ENCODE assay signal across 1 cellular context in the genomic region with DNA sequence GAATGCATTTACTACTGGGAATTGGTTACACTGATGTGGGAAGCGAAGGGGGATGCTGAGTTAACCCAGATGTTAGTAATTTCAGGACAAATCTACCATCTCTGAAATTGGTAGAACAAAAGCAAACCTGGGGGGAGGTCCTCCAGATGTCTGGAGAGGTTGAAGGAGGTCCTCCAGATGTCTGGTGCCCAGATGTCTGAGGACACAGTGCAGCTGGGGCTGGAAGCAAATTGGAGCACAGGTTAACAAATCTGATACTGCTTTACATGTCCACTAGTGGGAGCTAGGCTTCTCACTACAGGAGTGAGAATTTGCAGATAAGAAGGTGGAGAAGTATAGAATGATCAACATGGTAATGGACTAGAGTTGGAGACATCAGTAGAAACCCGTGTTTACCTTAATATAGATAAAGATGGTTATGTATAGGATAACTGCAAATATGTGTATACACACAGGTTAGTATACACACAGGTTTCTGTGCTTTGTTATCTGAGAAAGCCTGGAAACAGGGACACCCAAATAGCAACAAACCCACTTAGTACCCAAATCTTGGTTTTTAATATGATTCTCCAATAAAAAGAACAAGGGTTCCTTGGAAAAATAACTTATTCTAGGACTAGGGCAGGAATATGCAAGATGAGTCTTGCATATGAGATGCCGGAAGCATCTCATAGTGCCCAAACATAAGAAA.
TF ChIP-seq lines count a peak whose summit lies in the region.

No MANE protein-coding gene starts in this region.

TF ChIP-seq in GM23338, 12 proteins besides CTCF, POLR2A, EP300 and RAD21 (continued from another document):
- TF ChIP-seq, protein P1, sequence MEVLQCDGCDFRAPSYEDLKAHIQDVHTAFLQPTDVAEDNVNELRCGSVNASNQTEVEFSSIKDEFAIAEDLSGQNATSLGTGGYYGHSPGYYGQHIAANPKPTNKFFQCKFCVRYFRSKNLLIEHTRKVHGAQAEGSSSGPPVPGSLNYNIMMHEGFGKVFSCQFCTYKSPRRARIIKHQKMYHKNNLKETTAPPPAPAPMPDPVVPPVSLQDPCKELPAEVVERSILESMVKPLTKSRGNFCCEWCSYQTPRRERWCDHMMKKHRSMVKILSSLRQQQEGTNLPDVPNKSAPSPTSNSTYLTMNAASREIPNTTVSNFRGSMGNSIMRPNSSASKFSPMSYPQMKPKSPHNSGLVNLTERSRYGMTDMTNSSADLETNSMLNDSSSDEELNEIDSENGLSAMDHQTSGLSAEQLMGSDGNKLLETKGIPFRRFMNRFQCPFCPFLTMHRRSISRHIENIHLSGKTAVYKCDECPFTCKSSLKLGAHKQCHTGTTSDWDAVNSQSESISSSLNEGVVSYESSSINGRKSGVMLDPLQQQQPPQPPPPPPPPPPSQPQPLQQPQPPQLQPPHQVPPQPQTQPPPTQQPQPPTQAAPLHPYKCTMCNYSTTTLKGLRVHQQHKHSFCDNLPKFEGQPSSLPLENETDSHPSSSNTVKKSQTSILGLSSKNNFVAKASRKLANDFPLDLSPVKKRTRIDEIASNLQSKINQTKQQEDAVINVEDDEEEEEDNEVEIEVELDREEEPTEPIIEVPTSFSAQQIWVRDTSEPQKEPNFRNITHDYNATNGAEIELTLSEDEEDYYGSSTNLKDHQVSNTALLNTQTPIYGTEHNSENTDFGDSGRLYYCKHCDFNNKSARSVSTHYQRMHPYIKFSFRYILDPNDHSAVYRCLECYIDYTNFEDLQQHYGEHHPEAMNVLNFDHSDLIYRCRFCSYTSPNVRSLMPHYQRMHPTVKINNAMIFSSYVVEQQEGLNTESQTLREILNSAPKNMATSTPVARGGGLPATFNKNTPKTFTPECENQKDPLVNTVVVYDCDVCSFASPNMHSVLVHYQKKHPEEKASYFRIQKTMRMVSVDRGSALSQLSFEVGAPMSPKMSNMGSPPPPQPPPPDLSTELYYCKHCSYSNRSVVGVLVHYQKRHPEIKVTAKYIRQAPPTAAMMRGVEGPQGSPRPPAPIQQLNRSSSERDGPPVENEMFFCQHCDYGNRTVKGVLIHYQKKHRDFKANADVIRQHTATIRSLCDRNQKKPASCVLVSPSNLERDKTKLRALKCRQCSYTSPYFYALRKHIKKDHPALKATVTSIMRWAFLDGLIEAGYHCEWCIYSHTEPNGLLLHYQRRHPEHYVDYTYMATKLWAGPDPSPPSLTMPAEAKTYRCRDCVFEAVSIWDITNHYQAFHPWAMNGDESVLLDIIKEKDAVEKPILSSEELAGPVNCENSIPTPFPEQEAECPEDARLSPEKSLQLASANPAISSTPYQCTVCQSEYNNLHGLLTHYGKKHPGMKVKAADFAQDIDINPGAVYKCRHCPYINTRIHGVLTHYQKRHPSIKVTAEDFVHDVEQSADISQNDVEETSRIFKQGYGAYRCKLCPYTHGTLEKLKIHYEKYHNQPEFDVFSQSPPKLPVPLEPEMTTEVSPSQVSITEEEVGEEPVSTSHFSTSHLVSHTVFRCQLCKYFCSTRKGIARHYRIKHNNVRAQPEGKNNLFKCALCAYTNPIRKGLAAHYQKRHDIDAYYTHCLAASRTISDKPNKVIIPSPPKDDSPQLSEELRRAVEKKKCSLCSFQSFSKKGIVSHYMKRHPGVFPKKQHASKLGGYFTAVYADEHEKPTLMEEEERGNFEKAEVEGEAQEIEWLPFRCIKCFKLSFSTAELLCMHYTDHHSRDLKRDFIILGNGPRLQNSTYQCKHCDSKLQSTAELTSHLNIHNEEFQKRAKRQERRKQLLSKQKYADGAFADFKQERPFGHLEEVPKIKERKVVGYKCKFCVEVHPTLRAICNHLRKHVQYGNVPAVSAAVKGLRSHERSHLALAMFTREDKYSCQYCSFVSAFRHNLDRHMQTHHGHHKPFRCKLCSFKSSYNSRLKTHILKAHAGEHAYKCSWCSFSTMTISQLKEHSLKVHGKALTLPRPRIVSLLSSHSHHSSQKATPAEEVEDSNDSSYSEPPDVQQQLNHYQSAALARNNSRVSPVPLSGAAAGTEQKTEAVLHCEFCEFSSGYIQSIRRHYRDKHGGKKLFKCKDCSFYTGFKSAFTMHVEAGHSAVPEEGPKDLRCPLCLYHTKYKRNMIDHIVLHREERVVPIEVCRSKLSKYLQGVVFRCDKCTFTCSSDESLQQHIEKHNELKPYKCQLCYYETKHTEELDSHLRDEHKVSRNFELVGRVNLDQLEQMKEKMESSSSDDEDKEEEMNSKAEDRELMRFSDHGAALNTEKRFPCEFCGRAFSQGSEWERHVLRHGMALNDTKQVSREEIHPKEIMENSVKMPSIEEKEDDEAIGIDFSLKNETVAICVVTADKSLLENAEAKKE (CRISPR knock-in tag; IDR thresholded peaks at IDR 0.05), result no peak
- TF ChIP-seq, protein P2, sequence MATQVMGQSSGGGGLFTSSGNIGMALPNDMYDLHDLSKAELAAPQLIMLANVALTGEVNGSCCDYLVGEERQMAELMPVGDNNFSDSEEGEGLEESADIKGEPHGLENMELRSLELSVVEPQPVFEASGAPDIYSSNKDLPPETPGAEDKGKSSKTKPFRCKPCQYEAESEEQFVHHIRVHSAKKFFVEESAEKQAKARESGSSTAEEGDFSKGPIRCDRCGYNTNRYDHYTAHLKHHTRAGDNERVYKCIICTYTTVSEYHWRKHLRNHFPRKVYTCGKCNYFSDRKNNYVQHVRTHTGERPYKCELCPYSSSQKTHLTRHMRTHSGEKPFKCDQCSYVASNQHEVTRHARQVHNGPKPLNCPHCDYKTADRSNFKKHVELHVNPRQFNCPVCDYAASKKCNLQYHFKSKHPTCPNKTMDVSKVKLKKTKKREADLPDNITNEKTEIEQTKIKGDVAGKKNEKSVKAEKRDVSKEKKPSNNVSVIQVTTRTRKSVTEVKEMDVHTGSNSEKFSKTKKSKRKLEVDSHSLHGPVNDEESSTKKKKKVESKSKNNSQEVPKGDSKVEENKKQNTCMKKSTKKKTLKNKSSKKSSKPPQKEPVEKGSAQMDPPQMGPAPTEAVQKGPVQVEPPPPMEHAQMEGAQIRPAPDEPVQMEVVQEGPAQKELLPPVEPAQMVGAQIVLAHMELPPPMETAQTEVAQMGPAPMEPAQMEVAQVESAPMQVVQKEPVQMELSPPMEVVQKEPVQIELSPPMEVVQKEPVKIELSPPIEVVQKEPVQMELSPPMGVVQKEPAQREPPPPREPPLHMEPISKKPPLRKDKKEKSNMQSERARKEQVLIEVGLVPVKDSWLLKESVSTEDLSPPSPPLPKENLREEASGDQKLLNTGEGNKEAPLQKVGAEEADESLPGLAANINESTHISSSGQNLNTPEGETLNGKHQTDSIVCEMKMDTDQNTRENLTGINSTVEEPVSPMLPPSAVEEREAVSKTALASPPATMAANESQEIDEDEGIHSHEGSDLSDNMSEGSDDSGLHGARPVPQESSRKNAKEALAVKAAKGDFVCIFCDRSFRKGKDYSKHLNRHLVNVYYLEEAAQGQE (IDR thresholded peaks at IDR 0.05; ENCODE audit: unreplicated experiment), result no peak
- TF ChIP-seq NANOG (IDR thresholded peaks at IDR 0.05; ENCODE audit: borderline replicate concordance) (no peak), POLR2AphosphoS5 (IDR thresholded peaks at IDR 0.05; ENCODE audit: low read depth) (no peak)
